Comparison of ENCODE assay signal across 10 cellular contexts in genomic region chr22:42983470-42983869, GRCh38.
"Had no signal": no experiment of that assay in that cellular context is flagged by ENCODE, and none has a peak within 500 bp of the region (broad histone marks: within the 10 kb centered on the region; RNA-seq: fewer than 3 reads in every experiment).

No MANE protein-coding gene starts in this region.

- H3K27ac Mint-ChIP-seq: HFFc6 had no signal

- H3K4me3 ChIP-seq: GM23248, HAP-1 had no signal

- DNase-seq: GM23248, GOT3, HFFc6, IMR-90, Karpas-422, KBM-7 had no signal

- H3K9me3 ChIP-seq: HAP-1 had no signal

- H3K36me3 ChIP-seq: HAP-1 had no signal

- H3K9ac ChIP-seq: GM23248, KMS-11 had no signal

- H3K4me3 Mint-ChIP-seq: HFFc6 had no signal

- H3K9me3 Mint-ChIP-seq: HFFc6 had no signal

- H3K27ac ChIP-seq: GM23248, HL-60, KMS-11 had no signal

- ATAC-seq: HCT116 had no signal
